Comparison of ENCODE assay signal across 36 cellular contexts in the genomic region with DNA sequence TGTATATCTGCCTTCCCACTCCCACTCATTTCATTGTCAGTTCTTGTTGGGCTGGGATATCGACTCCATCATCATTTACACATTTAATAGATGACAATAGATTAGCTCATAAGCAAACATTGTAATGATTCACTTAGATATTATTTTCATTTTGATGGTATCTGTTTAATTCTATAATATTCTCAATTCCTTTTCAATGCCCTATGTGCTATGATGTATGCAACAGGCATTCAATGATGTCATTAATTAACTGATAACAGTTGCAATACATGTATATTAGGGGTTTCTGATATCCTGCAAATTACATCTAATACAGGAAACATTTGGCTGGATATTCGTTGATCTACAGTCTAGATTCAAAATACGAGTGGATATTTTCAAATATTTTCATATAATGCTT.
"Had no signal": no experiment of that assay in that cellular context is flagged by ENCODE, and none has a peak within 500 bp of the region (broad histone marks: within the 10 kb centered on the region; RNA-seq: fewer than 3 reads in every experiment).

No MANE protein-coding gene starts in this region.

- H3K27me3 ChIP-seq: adrenal gland, body of pancreas, brain microvascular endothelial cell, breast epithelium, cardiac muscle cell had no signal

- H3K4me3 ChIP-seq: adrenal gland, body of pancreas, breast epithelium, cardiac muscle cell had no signal

- FAIRE-seq: astrocyte, TTC549 had no signal

- DNase-seq: activated B cell treated with CpG ODN at 0.5 μM for 24 hours; activated CD4-positive, alpha-beta memory T cell treated with anti-CD3 and anti-CD28 coated beads for 36 hours; activated CD4-positive, alpha-beta T cell treated with anti-CD3 and anti-CD28 coated beads for 4 hours; activated CD4-positive, alpha-beta T cell treated with anti-CD3 and anti-CD28 coated beads, Interleukin-2, amount 10 ng/mL, durations not matched to agents 24 days and 14 days; activated CD4-positive, alpha-beta T cell treated with anti-CD3 and anti-CD28 coated beads, Interleukin-2, amount 50 U/mL, for 1 hour; activated CD4-positive, alpha-beta T cell treated with anti-CD3 and anti-CD28 coated beads, Interleukin-2, amount 50 U/mL, for 4 hours; activated CD4-positive, CD25-positive, alpha-beta regulatory T cell treated with anti-CD3 and anti-CD28 coated beads, Interleukin-2, amount 50 U/mL, for 72 hours; activated CD8-positive, alpha-beta memory T cell treated with anti-CD3 and anti-CD28 coated beads, Interleukin-2, amount 50 U/mL, for 4 hours; activated CD8-positive, alpha-beta T cell treated with anti-CD3 and anti-CD28 coated beads for 36 hours; activated effector memory CD4-positive, alpha-beta T cell treated with anti-CD3 and anti-CD28 coated beads, Interleukin-2, amount 50 U/mL, for 16 hours; activated gamma-delta T cell treated with Interleukin-2 at 50 U/mL for 16 hours; activated naive CD4-positive, alpha-beta T cell; activated naive CD4-positive, alpha-beta T cell treated with anti-CD3 and anti-CD28 coated beads for 36 hours; activated naive CD4-positive, alpha-beta T cell treated with anti-CD3 and anti-CD28 coated beads, Interleukin-2, amount 50 U/mL, for 16 hours; activated naive CD8-positive, alpha-beta T cell treated with anti-CD3 and anti-CD28 coated beads for 36 hours; activated T-cell treated with anti-CD3 and anti-CD28 coated beads for 4 hours; activated T-cell treated with anti-CD3 and anti-CD28 coated beads, Interleukin-2, amount 50 U/mL, for 1 hour; activated T-cell treated with anti-CD3 and anti-CD28 coated beads, Interleukin-2, amount 50 U/mL, for 4 hours; activated T-cell treated with anti-CD3 and anti-CD28 coated beads, Interleukin-2, amount 50 U/mL, for 72 hours; adrenal gland; amniotic stem cell; aorta; body of pancreas; brain microvascular endothelial cell; caudate nucleus; cerebellar nuclear complex; T-helper 1 cell; T-helper 2 cell; T-helper 9 cell had no signal

- ATAC-seq: activated CD8-positive, alpha-beta T cell treated with anti-CD3 and anti-CD28 coated beads for 36 hours; activated naive CD4-positive, alpha-beta T cell treated with anti-CD3 and anti-CD28 coated beads, Interleukin-2, amount 50 U/mL, for 72 hours; activated T-cell treated with anti-CD3 and anti-CD28 coated beads, Interleukin-2, amount 50 U/mL, for 4 hours; activated T-cell treated with anti-CD3 and anti-CD28 coated beads, Interleukin-2, amount 50 U/mL, for 72 hours; activated T-helper 17 cell treated with anti-CD3 and anti-CD28 coated beads, Interleukin-2, amount 50 U/mL, for 72 hours; body of pancreas had no signal

- H3K4me1 ChIP-seq: adrenal gland, body of pancreas, breast epithelium had no signal

- H3K9me3 ChIP-seq: adrenal gland, body of pancreas, breast epithelium had no signal

- H3K27ac ChIP-seq: adrenal gland, body of pancreas, brain microvascular endothelial cell, breast epithelium, cardiac muscle cell, VCaP had no signal

- H3K36me3 ChIP-seq: adrenal gland, brain microvascular endothelial cell, breast epithelium, cardiac muscle cell had no signal
